In genomic region chr1:23777979-23778814, GRCh38 we compare ENCODE assay signal across 8 cellular contexts. TPM values are rescaled to one million over a fixed set of nuclear protein-coding genes. Genes with fewer than 3 reads are reported as not detected.
DNase-seq lines count a peak whose midpoint lies in the region; ATAC-seq and TF ChIP-seq lines count a peak whose summit lies in the region.

TSS of gene PITHD1 (plus strand) at chr1:23778418. CDS start at chr1:23778516, 98 bp downstream.

- H3K9me3 Mint-ChIP-seq in activated CD4-positive, alpha-beta T cell treated with anti-CD3 and anti-CD28 coated beads for 36 hours (ENCODE audit: low read depth), result no peaks in the 10 kb centered on the region

- POLR2A ChIA-PET in activated CD4-positive, alpha-beta T cell treated with anti-CD3 and anti-CD28 coated beads for 36 hours (lab: Charles Lee), result interaction anchor here (0.6 to 1.8 kb wide), 8 partner anchors 13 to 201 kb away, joined by 3 to 7 read pairs (median 4); partner anchors contain the start of genes HMGCL and LYPLA2

- DNase-seq in AG08395 (ENCODE audit: low spot score), result peak; percentile 99
- peak; percentile 26 for DNase-seq in NCI-H524 treated with DMSO at 0.1 percent for 48 hours (lab: John Stamatoyannopoulos, UW)
- peak; percentile 90 for DNase-seq in activated CD4-positive, alpha-beta T cell treated with anti-CD3 and anti-CD28 coated beads for 36 hours
- DNase-seq in choroid plexus epithelial cell (ENCODE audit: low read depth), result peak; percentile 85
- DNase-seq in stimulated activated CD4-positive, alpha-beta T cell treated with anti-CD3 and anti-CD28 coated beads, Interleukin-1b, Interleukin-23, amount 100 ng/mL, for 24 hours (ENCODE audit: low read depth in 4 of 4, low spot score in 1 of 4), result peak; percentile 45 to 67 (median 54)

- peaks cover 11% of the 10 kb centered on the region for H3K36me3 Mint-ChIP-seq in activated CD4-positive, alpha-beta T cell treated with anti-CD3 and anti-CD28 coated beads for 36 hours (ENCODE audit: low read depth)

- no peak for TF ChIP-seq CTCF in choroid plexus epithelial cell (conservative IDR thresholded peaks at IDR 0.05; ENCODE audit: low read depth, low read length)

- peak; percentile 84 for ATAC-seq in GM19035 (IDR thresholded peaks at IDR 0.05; ENCODE audit: unreplicated experiment)
- peak; percentile 76 for ATAC-seq in HG03442 (IDR thresholded peaks at IDR 0.05; ENCODE audit: unreplicated experiment)
- ATAC-seq in activated CD4-positive, alpha-beta T cell treated with anti-CD3 and anti-CD28 coated beads for 36 hours, result peak; percentile 87

- H3K27ac ChIP-seq in layer of hippocampus (ENCODE audit: low read depth, low read length), result peak within 1 kb of the TSS; percentile 81

- peak within 1 kb of the TSS; percentile 87 for H3K27ac Mint-ChIP-seq in activated CD4-positive, alpha-beta T cell treated with anti-CD3 and anti-CD28 coated beads for 36 hours

- H3K4me3 Mint-ChIP-seq in activated CD4-positive, alpha-beta T cell treated with anti-CD3 and anti-CD28 coated beads for 36 hours, result peak within 1 kb of the TSS; percentile 87

- H3K4me1 Mint-ChIP-seq in activated CD4-positive, alpha-beta T cell treated with anti-CD3 and anti-CD28 coated beads for 36 hours, result peaks cover 43% of the 10 kb centered on the region

- no peaks in the 10 kb centered on the region for H3K27me3 Mint-ChIP-seq in activated CD4-positive, alpha-beta T cell treated with anti-CD3 and anti-CD28 coated beads for 36 hours

- H3K27me3 ChIP-seq in layer of hippocampus (ENCODE audit: control insufficient read depth, insufficient read depth, low read length), result no peaks in the 10 kb centered on the region

- CTCF ChIA-PET in activated CD4-positive, alpha-beta T cell treated with anti-CD3 and anti-CD28 coated beads for 36 hours (lab: Charles Lee), result interaction anchor here (0.5 to 1.7 kb wide), 9 partner anchors 21 to 153 kb away, joined by 3 to 7 read pairs (median 3); no protein-coding TSS in a partner anchor

- intact Hi-C loops in activated CD4-positive, alpha-beta T cell treated with anti-CD3 and anti-CD28 coated beads for 36 hours (cut with DNase I, micrococcal nuclease), result loop anchor here (1.0 to 10.0 kb wide), 9 partner anchors 13 to 617 kb away; partner anchors contain the start of genes LYPLA2 (in 2 of the 2), ELOA (in 1 of the 2), GALE (in 1 of the 2) and HMGCL (in 1 of the 2)

- H3K4me3 ChIP-seq in choroid plexus epithelial cell (ENCODE audit: low read depth, low read length), result peak within 1 kb of the TSS; percentile 80

RNA-seq across cellular contexts. Expression of gene PITHD1, which starts in this region (rescaled TPM):
- total RNA-seq in activated CD4-positive, alpha-beta T cell treated with anti-CD3 and anti-CD28 coated beads for 36 hours, result 10 to 100 TPM; 53.1 to 64.1 TPM

Comparison
In these comparisons a context has a peak if more than half of its experiments do, and no peak if none do; other contexts are left out.
1. Peak in every context shown above with its lines: DNase-seq, ATAC-seq, H3K4me3 ChIP-seq and H3K27ac ChIP-seq.
2. DNase-seq: peak in every context shown above with its lines; median percentile 99 in AG08395; 90 in activated CD4-positive, alpha-beta T cell treated with anti-CD3 and anti-CD28 coated beads for 36 hours; 85 in choroid plexus epithelial cell; 54 in stimulated activated CD4-positive, alpha-beta T cell treated with anti-CD3 and anti-CD28 coated beads, Interleukin-1b, Interleukin-23, amount 100 ng/mL, for 24 hours; 26 in NCI-H524 treated with DMSO at 0.1 percent for 48 hours.